Comparison of ENCODE assay signal across 10 cellular contexts in the genomic region with DNA sequence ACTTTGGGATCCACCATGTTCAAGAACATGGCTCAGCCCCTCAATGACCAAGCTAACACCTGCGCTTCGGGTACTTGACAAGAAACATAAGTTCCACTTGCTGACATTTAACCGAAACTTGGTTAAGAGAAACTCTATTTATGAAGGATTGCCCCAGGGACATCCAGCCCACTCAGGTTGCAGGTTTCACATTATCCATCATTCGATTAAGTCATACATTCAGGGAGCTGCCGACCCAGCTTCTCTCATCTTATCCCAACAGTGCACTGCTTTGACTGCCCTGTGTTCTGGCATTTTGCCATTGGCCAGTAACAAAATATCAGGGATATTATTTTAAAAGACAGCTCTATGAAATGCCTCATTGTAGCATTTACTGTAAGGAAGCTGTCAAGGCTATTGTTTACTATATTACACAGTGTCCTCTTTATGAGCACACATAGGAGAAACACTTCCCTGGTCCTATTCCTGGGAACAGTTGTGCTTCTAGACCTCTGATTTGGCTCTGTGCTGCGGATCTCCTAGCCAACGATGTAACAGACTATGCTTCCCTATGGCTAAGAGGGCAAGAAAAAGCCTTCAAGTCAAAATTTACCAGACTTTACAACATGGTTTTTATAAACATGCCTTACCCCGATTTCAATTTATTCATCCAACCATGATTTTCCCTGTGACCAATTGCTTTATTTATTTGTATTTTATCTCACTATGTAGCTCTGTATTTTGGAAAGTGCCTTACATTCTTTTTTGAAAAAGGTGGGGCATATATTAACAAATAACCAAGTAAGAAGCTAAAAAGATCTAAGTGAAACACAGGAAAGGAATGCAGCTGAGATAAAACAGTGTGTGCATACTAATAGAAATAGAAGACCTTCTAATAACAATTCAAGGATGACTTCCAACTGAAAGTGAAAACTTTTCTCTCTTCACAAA.
DNase-seq lines count a peak whose midpoint lies in the region; FAIRE-seq and TF ChIP-seq lines count a peak whose summit lies in the region.
"Had no signal": no experiment of that assay in that cellular context is flagged by ENCODE, and none has a peak within 500 bp of the region (broad histone marks: within the 10 kb centered on the region; RNA-seq: fewer than 3 reads in every experiment).

No MANE protein-coding gene starts in this region.

- no peak for TF ChIP-seq CTCF in fibroblast of villous mesenchyme (IDR thresholded peaks at IDR 0.05; ENCODE audit: insufficient read depth, low read depth, low read length)
- TF ChIP-seq CTCF in kidney (IDR thresholded peaks at IDR 0.05; ENCODE audit: borderline replicate concordance, extremely low read depth, insufficient read depth), result no peak

- DNase-seq in GM12892 (ENCODE audit: insufficient read length), result no peak
- DNase-seq in SJSA1 (ENCODE audit: low read depth in 1 of 2, low spot score in 2 of 2), result peak in 1 of 2 experiments; percentile 81
- DNase-seq in fibroblast of villous mesenchyme (ENCODE audit: low read depth), result peak; percentile 68
- DNase-seq in kidney, result no peak
- DNase-seq in stimulated activated CD4-positive, alpha-beta T cell treated with anti-CD3 and anti-CD28 coated beads, Interleukin-12 subunit alpha, Interleukin-12 subunit beta, amount 100 ng/mL, for 4 hours, result no peak
- no peak for DNase-seq in OCI-M2 (lab: John Stamatoyannopoulos, UW; ENCODE audit: unreplicated experiment)
- DNase-seq in activated CD4-positive, alpha-beta T cell treated with anti-CD3 and anti-CD28 coated beads, Interleukin-2, amount 50 U/mL, for 48 hours, result no peak
- DNase-seq: activated T-cell treated with anti-CD3 and anti-CD28 coated beads for 4 hours had no signal

- H3K27ac ChIP-seq in SJSA1, result peak overlapping the region; percentile 78
- peak overlapping the region; percentile 68 for H3K27ac ChIP-seq in rectal smooth muscle tissue (ENCODE audit: low read depth, low read length)
- no peak overlapping the region for H3K27ac ChIP-seq in kidney (ENCODE audit: low read depth in 2 of 2, low read length in 2 of 2)
- H3K27ac ChIP-seq: epithelial cell of prostate had no signal

- H3K4me1 ChIP-seq in SJSA1 (replicated peaks) (peaks cover 34% of the 10 kb centered on the region), rectal smooth muscle tissue (ENCODE audit: control insufficient read depth, insufficient read depth, low read length) (peaks cover 18% of the 10 kb centered on the region), kidney (ENCODE audit: control insufficient read depth in 1 of 2, insufficient read depth in 1 of 2, low read depth in 1 of 2, low read length in 2 of 2) (peaks cover 0 to 16% of the 10 kb centered on the region in 2 donors)

- intact Hi-C loops in kidney (cut with DNase I), result no loop called here

- H3K27me3 ChIP-seq in SJSA1 (replicated peaks) (no peaks in the 10 kb centered on the region), rectal smooth muscle tissue (ENCODE audit: control insufficient read depth, insufficient read depth, low read length) (no peaks in the 10 kb centered on the region)

- TF ChIP-seq POLR2A in GM12892 (IDR thresholded peaks at IDR 0.05; ENCODE audit: low read depth, low read length), result no peak

- H3K9ac ChIP-seq in rectal smooth muscle tissue (ENCODE audit: low read length) (no peak overlapping the region), kidney (ENCODE audit: low read length in 2 of 2) (no peak overlapping the region)

- FAIRE-seq in GM12892 (lab: Jason Lieb, UNC) (peak; percentile 50), kidney (lab: Jason Lieb, UNC) (no peak)

- H3K36me3 ChIP-seq in SJSA1, result no peaks in the 10 kb centered on the region
- no peaks in the 10 kb centered on the region for H3K36me3 ChIP-seq in rectal smooth muscle tissue (ENCODE audit: control insufficient read depth, insufficient read depth, low read length)
- H3K36me3 ChIP-seq in kidney (ENCODE audit: control insufficient read depth in 1 of 2, insufficient read depth in 2 of 2, low read length in 2 of 2), result no peaks in the 10 kb centered on the region

- H3K4me3 ChIP-seq in SJSA1 (peak overlapping the region; percentile 10), fibroblast of villous mesenchyme (ENCODE audit: low read depth, low read length) (no peak overlapping the region), rectal smooth muscle tissue (ENCODE audit: low read length) (no peak overlapping the region), kidney (ENCODE audit: low read length in 2 of 2) (no peak overlapping the region)

- H3K9me3 ChIP-seq in SJSA1 (replicated peaks) (no peaks in the 10 kb centered on the region), kidney (ENCODE audit: control insufficient read depth in 1 of 2, low read length in 2 of 2) (no peaks in the 10 kb centered on the region)

Comparison
In these comparisons a context has a peak if more than half of its experiments do, and no peak if none do; other contexts are left out.
1. H3K27ac ChIP-seq: peak in SJSA1 (single experiment) and rectal smooth muscle tissue (single experiment); none in kidney (0 of 2).